ENCODE assay signal across 13 cellular contexts in genomic region chr4:75251547-75251946, GRCh38.
DNase-seq lines count a peak whose midpoint lies in the region; ATAC-seq and TF ChIP-seq lines count a peak whose summit lies in the region.
"Had no signal": no experiment of that assay in that cellular context is flagged by ENCODE, and none has a peak within 500 bp of the region (broad histone marks: within the 10 kb centered on the region; RNA-seq: fewer than 3 reads in every experiment).

No MANE protein-coding gene starts in this region.

- H3K9me3 Mint-ChIP-seq in natural killer cell: peaks cover 3 to 6% of the 10 kb centered on the region in 2 donors

- no peaks in the 10 kb centered on the region for H3K4me1 Mint-ChIP-seq in natural killer cell
- H3K4me1 Mint-ChIP-seq: activated naive CD8-positive, alpha-beta T cell treated with anti-CD3 and anti-CD28 coated beads, Interleukin-2, amount 10 ng/mL, durations not matched to agents 7 days and 5 days; stimulated activated effector memory CD8-positive, alpha-beta T cell treated with anti-CD3 and anti-CD28 coated beads, Interleukin-12 subunit alpha, Interleukin-12 subunit beta, amount 100 ng/mL, for 72 hours; T-helper 17 cell had no signal

- DNase-seq in GM10266 (ENCODE audit: extremely low spot score) (peak; percentile 9), natural killer cell (no peak), mucosa of gallbladder (ENCODE audit: low spot score) (no peak)
- DNase-seq in activated CD4-positive, alpha-beta T cell treated with anti-CD3 and anti-CD28 coated beads, Interleukin-2, amount 50 U/mL, for 48 hours: no peak
- DNase-seq: activated naive CD8-positive, alpha-beta T cell treated with anti-CD3 and anti-CD28 coated beads, Interleukin-2, amount 10 ng/mL, durations not matched to agents 7 days and 5 days; DMS79; NCI-H774; T-helper 17 cell had no signal

- no peaks in the 10 kb centered on the region for H3K27me3 Mint-ChIP-seq in natural killer cell (ENCODE audit: low read depth in 2 of 2)
- H3K27me3 Mint-ChIP-seq: activated naive CD8-positive, alpha-beta T cell treated with anti-CD3 and anti-CD28 coated beads, Interleukin-2, amount 10 ng/mL, durations not matched to agents 7 days and 5 days; T-helper 17 cell had no signal

- H3K4me3 Mint-ChIP-seq in natural killer cell: no peak overlapping the region
- H3K4me3 Mint-ChIP-seq: activated naive CD8-positive, alpha-beta T cell treated with anti-CD3 and anti-CD28 coated beads, Interleukin-2, amount 10 ng/mL, durations not matched to agents 7 days and 5 days; stimulated activated effector memory CD8-positive, alpha-beta T cell treated with anti-CD3 and anti-CD28 coated beads, Interleukin-12 subunit alpha, Interleukin-12 subunit beta, amount 100 ng/mL, for 72 hours; T-helper 17 cell had no signal

- no peaks in the 10 kb centered on the region for H3K36me3 Mint-ChIP-seq in natural killer cell
- H3K36me3 Mint-ChIP-seq: activated naive CD8-positive, alpha-beta T cell treated with anti-CD3 and anti-CD28 coated beads, Interleukin-2, amount 10 ng/mL, durations not matched to agents 7 days and 5 days; stimulated activated effector memory CD8-positive, alpha-beta T cell treated with anti-CD3 and anti-CD28 coated beads, Interleukin-12 subunit alpha, Interleukin-12 subunit beta, amount 100 ng/mL, for 72 hours had no signal

- intact Hi-C loops in natural killer cell (cut with micrococcal nuclease): no loop called here

- no peak for TF ChIP-seq CTCF in GM10266 (IDR thresholded peaks at IDR 0.05; ENCODE audit: control insufficient read depth, insufficient read depth, low read depth, missing control alignments)
- TF ChIP-seq CTCF in natural killer cell (IDR thresholded peaks at IDR 0.05): no peak

- peak; percentile 75 for ATAC-seq in GM19372 (IDR thresholded peaks at IDR 0.05; ENCODE audit: low read depth, unreplicated experiment)
- ATAC-seq in HG02798 (IDR thresholded peaks at IDR 0.05; ENCODE audit: poor library complexity, unreplicated experiment): peak; percentile 77
- peak; percentile 88 for ATAC-seq in HG03575 (IDR thresholded peaks at IDR 0.05; ENCODE audit: extremely low read depth, insufficient number of reproducible peaks, low FRiP score, unreplicated experiment)
- ATAC-seq in natural killer cell: no peak
- ATAC-seq in GM21528 (IDR thresholded peaks at IDR 0.05; ENCODE audit: low FRiP score, unreplicated experiment): no peak
- ATAC-seq: stimulated activated effector memory CD8-positive, alpha-beta T cell treated with anti-CD3 and anti-CD28 coated beads, Interleukin-12 subunit alpha, Interleukin-12 subunit beta, amount 100 ng/mL, for 72 hours; T-helper 17 cell had no signal

- no peak overlapping the region for H3K27ac Mint-ChIP-seq in natural killer cell
- H3K27ac Mint-ChIP-seq: activated naive CD8-positive, alpha-beta T cell treated with anti-CD3 and anti-CD28 coated beads, Interleukin-2, amount 10 ng/mL, durations not matched to agents 7 days and 5 days; stimulated activated effector memory CD8-positive, alpha-beta T cell treated with anti-CD3 and anti-CD28 coated beads, Interleukin-12 subunit alpha, Interleukin-12 subunit beta, amount 100 ng/mL, for 72 hours; T-helper 17 cell had no signal

Comparison
In these comparisons a context has a peak if more than half of its experiments do, and no peak if none do; other contexts are left out.
1. ATAC-seq: peak in GM19372 (single experiment), HG02798 (single experiment) and HG03575 (single experiment); none in natural killer cell (0 of 3) and GM21528 (single experiment).